ENCODE assay signal across 11 cellular contexts in genomic region chr3:57815034-57815433, GRCh38. TPM values are rescaled to one million over a fixed set of nuclear protein-coding genes. Genes with fewer than 3 reads are reported as not detected.
DNase-seq lines count a peak whose midpoint lies in the region; ATAC-seq lines count a peak whose summit lies in the region.
"Had no signal": no experiment of that assay in that cellular context is flagged by ENCODE, and none has a peak within 500 bp of the region (broad histone marks: within the 10 kb centered on the region; RNA-seq: fewer than 3 reads in every experiment).

No MANE protein-coding gene starts in this region.

- CTCF ChIA-PET in activated CD4-positive, alpha-beta T cell treated with anti-CD3 and anti-CD28 coated beads, Interleukin-2, amount 10 ng/mL, durations not matched to agents 7 days and 5 days (lab: Charles Lee): interaction anchor here (0.9 to 1.0 kb wide), 3 partner anchors 8 to 22 kb away, joined by 3 to 4 read pairs (median 3); no protein-coding TSS in a partner anchor

- no peak overlapping the region for H3K4me3 Mint-ChIP-seq in activated CD4-positive, alpha-beta T cell treated with anti-CD3 and anti-CD28 coated beads, Interleukin-2, amount 10 ng/mL, durations not matched to agents 7 days and 5 days
- H3K4me3 Mint-ChIP-seq in activated naive CD8-positive, alpha-beta T cell treated with anti-CD3 and anti-CD28 coated beads, Interleukin-2, amount 10 ng/mL, durations not matched to agents 7 days and 5 days: peak overlapping the region; percentile 44

- peak; percentile 91 for ATAC-seq in activated naive CD8-positive, alpha-beta T cell treated with anti-CD3 and anti-CD28 coated beads, Interleukin-2, amount 10 ng/mL, durations not matched to agents 7 days and 5 days (ENCODE audit: low read depth)
- no peak for ATAC-seq in HG03045 (IDR thresholded peaks at IDR 0.05; ENCODE audit: unreplicated experiment)

- no peak overlapping the region for H3K27ac Mint-ChIP-seq in activated CD4-positive, alpha-beta T cell treated with anti-CD3 and anti-CD28 coated beads, Interleukin-2, amount 10 ng/mL, durations not matched to agents 7 days and 5 days
- no peak overlapping the region for H3K27ac Mint-ChIP-seq in activated naive CD8-positive, alpha-beta T cell treated with anti-CD3 and anti-CD28 coated beads, Interleukin-2, amount 10 ng/mL, durations not matched to agents 7 days and 5 days

- POLR2A ChIA-PET in activated CD4-positive, alpha-beta T cell treated with anti-CD3 and anti-CD28 coated beads, Interleukin-2, amount 10 ng/mL, durations not matched to agents 7 days and 5 days (lab: Charles Lee): interaction anchor here (0.6 kb wide), 1 partner anchor 18 kb away, joined by 3 read pairs; no protein-coding TSS in a partner anchor
- POLR2A ChIA-PET in activated naive CD8-positive, alpha-beta T cell treated with anti-CD3 and anti-CD28 coated beads, Interleukin-2, amount 10 ng/mL, durations not matched to agents 7 days and 5 days (lab: Charles Lee): no interaction called here

- peak; percentile 9 for DNase-seq in NK-92 treated with Interleukin-12 subunit alpha and Interleukin-12 subunit beta, amount 100 ng/mL, for 24 hours (lab: John Stamatoyannopoulos, UW)
- DNase-seq in NK-92 (lab: John Stamatoyannopoulos, UW; ENCODE audit: unreplicated experiment): no peak
- peak; percentile 56 for DNase-seq in activated CD4-positive, alpha-beta T cell treated with anti-CD3 and anti-CD28 coated beads, Interleukin-2, amount 10 ng/mL, durations not matched to agents 7 days and 5 days
- no peak for DNase-seq in activated naive CD8-positive, alpha-beta T cell treated with anti-CD3 and anti-CD28 coated beads, Interleukin-2, amount 10 ng/mL, durations not matched to agents 7 days and 5 days
- DNase-seq in stimulated activated CD8-positive, alpha-beta memory T cell treated with anti-CD3 and anti-CD28 coated beads, Interleukin-4, amount 100 ng/mL, for 4 hours (ENCODE audit: low read depth in 2 of 2, low spot score in 1 of 2): peak; percentile 13 to 18
- DNase-seq in NCI-H187 (lab: John Stamatoyannopoulos, UW): no peak
- DNase-seq in NCI-H1105 (lab: John Stamatoyannopoulos, UW): no peak
- DNase-seq: IMR-90, islet precursor cell, NCI-H2029 had no signal

- H3K36me3 Mint-ChIP-seq in activated CD4-positive, alpha-beta T cell treated with anti-CD3 and anti-CD28 coated beads, Interleukin-2, amount 10 ng/mL, durations not matched to agents 7 days and 5 days (ENCODE audit: low read depth): peaks cover 2% of the 10 kb centered on the region
- peaks cover 8% of the 10 kb centered on the region for H3K36me3 Mint-ChIP-seq in activated naive CD8-positive, alpha-beta T cell treated with anti-CD3 and anti-CD28 coated beads, Interleukin-2, amount 10 ng/mL, durations not matched to agents 7 days and 5 days

- peaks cover 14% of the 10 kb centered on the region for H3K4me1 Mint-ChIP-seq in activated CD4-positive, alpha-beta T cell treated with anti-CD3 and anti-CD28 coated beads, Interleukin-2, amount 10 ng/mL, durations not matched to agents 7 days and 5 days
- H3K4me1 Mint-ChIP-seq in activated naive CD8-positive, alpha-beta T cell treated with anti-CD3 and anti-CD28 coated beads, Interleukin-2, amount 10 ng/mL, durations not matched to agents 7 days and 5 days: peaks cover 13% of the 10 kb centered on the region

- H3K9me3 Mint-ChIP-seq in activated CD4-positive, alpha-beta T cell treated with anti-CD3 and anti-CD28 coated beads, Interleukin-2, amount 10 ng/mL, durations not matched to agents 7 days and 5 days: peaks cover 1% of the 10 kb centered on the region
- no peaks in the 10 kb centered on the region for H3K9me3 Mint-ChIP-seq in activated naive CD8-positive, alpha-beta T cell treated with anti-CD3 and anti-CD28 coated beads, Interleukin-2, amount 10 ng/mL, durations not matched to agents 7 days and 5 days

- H3K27me3 Mint-ChIP-seq in activated CD4-positive, alpha-beta T cell treated with anti-CD3 and anti-CD28 coated beads, Interleukin-2, amount 10 ng/mL, durations not matched to agents 7 days and 5 days: no peaks in the 10 kb centered on the region
- no peaks in the 10 kb centered on the region for H3K27me3 Mint-ChIP-seq in activated naive CD8-positive, alpha-beta T cell treated with anti-CD3 and anti-CD28 coated beads, Interleukin-2, amount 10 ng/mL, durations not matched to agents 7 days and 5 days

RNA-seq across cellular contexts. Expression of gene SLMAP, which starts 58.9 kb away (rescaled TPM):
- 10 to 100 TPM; 47.2 to 51.2 TPM for total RNA-seq in activated CD4-positive, alpha-beta T cell treated with anti-CD3 and anti-CD28 coated beads, Interleukin-2, amount 10 ng/mL, durations not matched to agents 7 days and 5 days
- total RNA-seq in activated naive CD8-positive, alpha-beta T cell treated with anti-CD3 and anti-CD28 coated beads, Interleukin-2, amount 10 ng/mL, durations not matched to agents 7 days and 5 days: 10 to 100 TPM; 58.0 to 69.7 TPM

Comparison
In these comparisons a context has a peak if more than half of its experiments do, and no peak if none do; other contexts are left out.
1. DNase-seq: peak in NK-92 treated with Interleukin-12 subunit alpha and Interleukin-12 subunit beta, amount 100 ng/mL, for 24 hours (single experiment), activated CD4-positive, alpha-beta T cell treated with anti-CD3 and anti-CD28 coated beads, Interleukin-2, amount 10 ng/mL, durations not matched to agents 7 days and 5 days (single experiment) and stimulated activated CD8-positive, alpha-beta memory T cell treated with anti-CD3 and anti-CD28 coated beads, Interleukin-4, amount 100 ng/mL, for 4 hours (2 of 2); none in NK-92 (single experiment), activated naive CD8-positive, alpha-beta T cell treated with anti-CD3 and anti-CD28 coated beads, Interleukin-2, amount 10 ng/mL, durations not matched to agents 7 days and 5 days (single experiment), NCI-H187 (0 of 2) and NCI-H1105 (single experiment).